9 cellular contexts compared by ENCODE assay signal in genomic region chr4:108683479-108683878, GRCh38. TPM values are rescaled to one million over a fixed set of nuclear protein-coding genes. Genes with fewer than 3 reads are reported as not detected.
DNase-seq lines count a peak whose midpoint lies in the region; TF ChIP-seq lines count a peak whose summit lies in the region.
"Had no signal": no experiment of that assay in that cellular context is flagged by ENCODE, and none has a peak within 500 bp of the region (broad histone marks: within the 10 kb centered on the region; RNA-seq: fewer than 3 reads in every experiment).

No MANE protein-coding gene starts in this region.

- intact Hi-C loops in esophagus squamous epithelium (cut with DNase I): no loop called here

- H3K4me1 ChIP-seq in esophagus squamous epithelium (no peaks in the 10 kb centered on the region), Peyer's patch (no peaks in the 10 kb centered on the region)

- TF ChIP-seq CTCF in esophagus squamous epithelium (IDR thresholded peaks at IDR 0.05) (peak in 4 of 6 experiments; percentile 16 to 44 (median 26)), Peyer's patch (IDR thresholded peaks at IDR 0.05) (peak in 3 of 6 experiments; percentile 35 to 36 (median 36))

- H3K9me3 ChIP-seq in esophagus squamous epithelium (no peaks in the 10 kb centered on the region), Peyer's patch (no peaks in the 10 kb centered on the region)

- WGBS in esophagus squamous epithelium, 2 donors: 5 to 12% methylated on average over 5 of the region's 5 CpGs

- H3K27me3 ChIP-seq in esophagus squamous epithelium (no peaks in the 10 kb centered on the region), Peyer's patch (no peaks in the 10 kb centered on the region)

- peak; percentile 1 for DNase-seq in NCI-H146 (lab: John Stamatoyannopoulos, UW)
- no peak for DNase-seq in NCI-H146 treated with DMSO at 0.1 percent for 48 hours (lab: John Stamatoyannopoulos, UW; ENCODE audit: unreplicated experiment)
- peak; percentile 9 for DNase-seq in NCI-H460 (ENCODE audit: extremely low read depth, low read depth)
- DNase-seq in esophagus squamous epithelium (lab: John Stamatoyannopoulos, UW): no peak
- peak; percentile 18 for DNase-seq in skeletal muscle cell (ENCODE audit: low read depth)
- DNase-seq in NOMO-1 (lab: John Stamatoyannopoulos, UW; ENCODE audit: unreplicated experiment in 2 of 2): no peak
- no peak for DNase-seq in DMS79 (lab: John Stamatoyannopoulos, UW)
- DNase-seq in Peyer's patch: no peak
- DNase-seq: stimulated activated naive CD8-positive, alpha-beta T cell treated with anti-CD3 and anti-CD28 coated beads, Interleukin-15, Interleukin-2, amounts not matched to agents 100 U/mL and 50 U/mL, for 24 hours had no signal

- H3K27ac ChIP-seq in esophagus squamous epithelium: no peak overlapping the region
- no peak overlapping the region for H3K27ac ChIP-seq in Peyer's patch

- H3K4me3 ChIP-seq in esophagus squamous epithelium (no peak overlapping the region), skeletal muscle cell (ENCODE audit: low read depth, low read length) (no peak overlapping the region), Peyer's patch (no peak overlapping the region)

- TF ChIP-seq POLR2A in esophagus squamous epithelium (IDR thresholded peaks at IDR 0.05) (no peak), Peyer's patch (IDR thresholded peaks at IDR 0.05) (no peak)

- H3K36me3 ChIP-seq in esophagus squamous epithelium (peaks cover 0 to under 1% (median 0%) of the 10 kb centered on the region in 3 donors), Peyer's patch (no peaks in the 10 kb centered on the region)

RNA-seq across cellular contexts. Expression of gene OSTC, which starts 33.1 kb away (rescaled TPM):
- 143 and 152 TPM in 2 replicates for total RNA-seq in NCI-H460 (2014; rRNA removed; shearing (Covaris generic))
- polyA plus RNA-seq in NCI-H460 (2014; cell fraction: nucleus; rRNA removed): 3,106 and 3,935 TPM in 2 replicates
- total RNA-seq in esophagus squamous epithelium (100 to 1,000 TPM in 1 of 4 donors, 10 to 100 TPM in 3; 54.9 to 109 (median 80.8) TPM), Peyer's patch (10 to 100 TPM; 31.2 to 53.9 (median 37.2) TPM)

Comparison
In these comparisons a context has a peak if more than half of its experiments do, and no peak if none do; other contexts are left out.
1. DNase-seq: peak in NCI-H146 (single experiment), NCI-H460 (single experiment) and skeletal muscle cell (single experiment); none in NCI-H146 treated with DMSO at 0.1 percent for 48 hours (single experiment), esophagus squamous epithelium (single experiment), NOMO-1 (0 of 2), DMS79 (single experiment) and Peyer's patch (0 of 3).